ENCODE assay signal across 8 cellular contexts in the genomic region with DNA sequence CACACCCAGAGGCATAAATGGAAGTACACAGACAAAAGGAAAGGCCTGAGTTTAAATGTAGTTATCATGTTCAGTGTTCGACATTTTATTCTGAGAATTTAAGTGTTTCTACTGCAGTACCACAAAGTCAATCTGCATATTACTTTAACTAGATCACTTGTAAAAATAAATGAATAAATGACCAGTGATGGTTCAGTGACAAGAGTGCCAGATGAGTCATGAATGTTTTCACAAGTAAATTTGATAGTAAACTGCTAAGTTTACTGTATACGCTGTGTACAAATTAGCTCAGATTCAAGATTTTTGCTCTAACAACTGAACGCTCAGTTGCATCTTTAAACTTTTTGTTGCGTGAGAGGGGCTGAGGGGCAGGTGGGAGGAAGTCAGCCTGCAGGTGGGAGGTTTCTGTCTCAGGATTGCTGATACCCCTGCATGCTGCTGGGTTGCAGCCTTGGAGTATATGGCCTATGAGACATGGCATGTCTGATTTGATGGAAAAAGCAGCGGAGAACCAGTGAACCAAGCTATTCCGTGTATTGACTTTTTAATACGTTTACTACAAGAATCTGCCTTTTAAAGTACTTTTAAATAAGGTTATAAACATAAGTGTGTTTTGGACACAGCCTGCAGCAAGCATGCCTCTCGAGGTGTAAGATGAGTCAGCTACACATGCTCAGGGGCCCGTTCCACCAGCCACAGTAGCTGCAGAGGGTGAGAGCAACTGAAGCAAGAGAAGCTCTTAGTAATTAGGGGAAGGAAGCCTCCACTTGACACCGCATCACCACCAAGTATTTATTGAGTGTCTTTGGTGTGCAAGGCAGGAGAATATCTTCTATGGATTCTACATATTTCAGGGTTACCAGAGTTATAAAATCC.
A peak's percentile ranks its signal among the peaks of the same experiment; 100 is the strongest.
DNase-seq lines count a peak whose midpoint lies in the region; ATAC-seq, FAIRE-seq and TF ChIP-seq lines count a peak whose summit lies in the region.

No MANE protein-coding gene starts in this region.

- TF ChIP-seq CTCF in omental fat pad (IDR thresholded peaks at IDR 0.05) = no peak

- peaks cover 6% of the 10 kb centered on the region for H3K4me1 ChIP-seq in mesenchymal stem cell (ENCODE audit: control insufficient read depth, insufficient read depth, low read depth, low read length)

- H2BK12ac ChIP-seq in mesenchymal stem cell (ENCODE audit: low read length in 2 of 2) = no peak overlapping the region

- H3K9ac ChIP-seq in mesenchymal stem cell (ENCODE audit: low read length) = no peak overlapping the region

- no peak overlapping the region for H3K23ac ChIP-seq in mesenchymal stem cell (ENCODE audit: low read length in 2 of 2)

- no peaks in the 10 kb centered on the region for H3K9me3 ChIP-seq in mesenchymal stem cell (ENCODE audit: control insufficient read depth, low read length)

- DNase-seq in RCC 7860 (ENCODE audit: low spot score) (peak; percentile 34), mesenchymal stem cell (peak; percentile 84), omental fat pad (ENCODE audit: low spot score) (no peak), GOT3 (lab: John Stamatoyannopoulos, UW) (no peak)
- no peak for DNase-seq in activated CD8-positive, alpha-beta memory T cell treated with anti-CD3 and anti-CD28 coated beads, Interleukin-2, amount 50 U/mL, for 48 hours
- no peak for DNase-seq in activated CD4-positive, alpha-beta T cell treated with anti-CD3 and anti-CD28 coated beads for 1 hour

- WGBS in mesenchymal stem cell = 51% methylated on average over 5 of the region's 10 CpGs

- peak overlapping the region; percentile 17 for H3K27ac ChIP-seq in mesenchymal stem cell (ENCODE audit: low read length, poor library complexity, severe bottlenecking)

- H2BK15ac ChIP-seq in mesenchymal stem cell (ENCODE audit: low read depth, poor library complexity, severe bottlenecking) = no peak overlapping the region

- no peak overlapping the region for H4K8ac ChIP-seq in mesenchymal stem cell (ENCODE audit: low read length)

- ATAC-seq in GM18868 (IDR thresholded peaks at IDR 0.05; ENCODE audit: unreplicated experiment) = peak; percentile 97
- ATAC-seq in HG02798 (IDR thresholded peaks at IDR 0.05; ENCODE audit: poor library complexity, unreplicated experiment) = peak; percentile 84
- ATAC-seq in omental fat pad (ENCODE audit: low FRiP score) = no peak

- no peak overlapping the region for H2AK5ac ChIP-seq in mesenchymal stem cell (ENCODE audit: low read length, severe bottlenecking)

- H2AFZ ChIP-seq in mesenchymal stem cell (ENCODE audit: low read depth, low read length) = no peak overlapping the region

- H3K27me3 ChIP-seq in mesenchymal stem cell (ENCODE audit: control insufficient read depth in 1 of 2, insufficient read depth in 1 of 2, low read length in 2 of 2) = no peaks in the 10 kb centered on the region

- peaks cover 19% of the 10 kb centered on the region for H3K79me1 ChIP-seq in mesenchymal stem cell (replicated peaks; ENCODE audit: low read length, poor library complexity, severe bottlenecking)

- H2BK5ac ChIP-seq in mesenchymal stem cell (ENCODE audit: low read depth, low read length, poor library complexity, severe bottlenecking) = no peak overlapping the region

- peak; percentile 81 for FAIRE-seq in RCC 7860 (lab: Jason Lieb, UNC)

- H3K14ac ChIP-seq in mesenchymal stem cell (ENCODE audit: low read length in 2 of 2) = no peak overlapping the region

- H4K91ac ChIP-seq in mesenchymal stem cell (ENCODE audit: low read length) = no peak overlapping the region

- no peak overlapping the region for H3K18ac ChIP-seq in mesenchymal stem cell (ENCODE audit: low read depth in 1 of 2, low read length in 2 of 2)

- no peak overlapping the region for H3K4me2 ChIP-seq in mesenchymal stem cell (ENCODE audit: low read length, poor library complexity, severe bottlenecking)

- H3K4me3 ChIP-seq in mesenchymal stem cell (ENCODE audit: insufficient read depth in 1 of 2, low read depth in 1 of 2, low read length in 2 of 2) = no peak overlapping the region

- peaks cover 0 to 8% of the 10 kb centered on the region in 2 experiments for H3K36me3 ChIP-seq in mesenchymal stem cell (ENCODE audit: control insufficient read depth in 1 of 2, insufficient read depth in 2 of 2, low read depth in 1 of 2, low read length in 2 of 2)

- no peak overlapping the region for H3K4ac ChIP-seq in mesenchymal stem cell (ENCODE audit: low read depth in 1 of 2, low read length in 2 of 2)

- H2BK120ac ChIP-seq in mesenchymal stem cell (ENCODE audit: low read depth, low read length) = no peak overlapping the region

Comparison
In these comparisons a context has a peak if more than half of its experiments do, and no peak if none do; other contexts are left out.
1. DNase-seq: peak in RCC 7860 (single experiment) and mesenchymal stem cell (single experiment); none in omental fat pad (single experiment), activated CD8-positive, alpha-beta memory T cell treated with anti-CD3 and anti-CD28 coated beads, Interleukin-2, amount 50 U/mL, for 48 hours (single experiment), GOT3 (single experiment) and activated CD4-positive, alpha-beta T cell treated with anti-CD3 and anti-CD28 coated beads for 1 hour (single experiment).